In the genomic region with DNA sequence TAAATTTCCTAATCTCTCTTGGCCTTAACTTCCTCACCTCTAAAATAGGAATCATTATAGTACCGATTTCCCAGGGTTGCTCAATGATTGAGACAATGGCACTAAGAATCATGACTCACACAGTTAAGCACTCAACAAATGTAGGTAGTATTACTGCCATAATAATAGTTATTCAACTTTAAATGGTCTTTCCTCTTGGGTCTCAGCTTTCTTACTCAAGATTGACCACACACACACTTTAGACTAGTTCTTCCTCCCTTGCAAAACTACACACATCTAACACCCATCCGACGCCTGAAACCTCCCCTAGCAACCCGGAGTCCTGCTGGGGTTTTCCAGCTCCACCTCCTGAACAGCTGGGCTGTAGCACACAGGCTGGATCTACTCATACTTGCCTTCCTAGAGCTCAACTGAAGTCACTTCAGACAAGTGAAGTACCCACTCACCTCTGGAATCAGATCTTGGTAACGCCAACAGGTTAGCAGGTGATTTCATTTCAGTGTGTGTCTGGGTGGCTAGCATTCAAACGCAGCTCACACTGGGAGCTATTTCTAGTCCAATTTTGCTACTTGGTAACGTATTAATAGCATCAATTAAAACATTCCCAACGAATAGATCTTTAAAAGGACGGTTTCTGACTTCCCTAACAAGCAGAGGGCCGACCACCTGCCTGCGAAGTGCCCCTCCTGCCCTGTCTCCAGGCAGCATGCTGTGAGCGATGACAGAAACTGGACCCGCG, we compare ENCODE assay signal across 8 cellular contexts. TPM values are rescaled to one million over a fixed set of nuclear protein-coding genes. Genes with fewer than 3 reads are reported as not detected.
DNase-seq lines count a peak whose midpoint lies in the region; ATAC-seq, FAIRE-seq and TF ChIP-seq lines count a peak whose summit lies in the region.

No MANE protein-coding gene starts in this region.

- H3K4me3 ChIP-seq in GM08714 (ENCODE audit: low read length) (peak overlapping the region; percentile 85), kidney (ENCODE audit: low read length in 2 of 2) (peak overlapping the region; percentile 30 to 72)

- peak overlapping the region; percentile 76 to 82 for H3K27ac ChIP-seq in kidney (ENCODE audit: low read depth in 2 of 2, low read length in 2 of 2)

- FAIRE-seq in kidney (lab: Jason Lieb, UNC) = no peak

- H3K9ac ChIP-seq in kidney (ENCODE audit: low read length in 2 of 2) = peak overlapping the region; percentile 49 to 72

- no peaks in the 10 kb centered on the region for H3K36me3 ChIP-seq in kidney (ENCODE audit: control insufficient read depth in 1 of 2, insufficient read depth in 2 of 2, low read length in 2 of 2)

- intact Hi-C loops in kidney (cut with DNase I) = no loop called here

- peaks cover 11 to 14% of the 10 kb centered on the region in 2 donors for H3K4me1 ChIP-seq in kidney (ENCODE audit: control insufficient read depth in 1 of 2, insufficient read depth in 1 of 2, low read depth in 1 of 2, low read length in 2 of 2)

- peak; percentile 77 for DNase-seq in KBM-7
- DNase-seq in SKM-1 (lab: John Stamatoyannopoulos, UW; ENCODE audit: unreplicated experiment) = peak; percentile 60
- peak; percentile 75 for DNase-seq in astrocyte of the hippocampus (ENCODE audit: low read depth, low spot score)
- DNase-seq in kidney = peak; percentile 73
- peak; percentile 28 to 33 for DNase-seq in stimulated activated CD4-positive, alpha-beta T cell treated with anti-CD3 and anti-CD28 coated beads, Interleukin-2, amount 100 ng/mL, for 48 hours
- DNase-seq in middle frontal gyrus (ENCODE audit: extremely low spot score, low spot score) = no peak

- TF ChIP-seq CTCF in kidney (IDR thresholded peaks at IDR 0.05; ENCODE audit: borderline replicate concordance, extremely low read depth, insufficient read depth) = no peak

- in situ Hi-C loops in KBM-7 (cut with MboI; ENCODE audit: low pct_unique_long_range_greater_than_20kb, low sequenced_read_pairs) = no loop called here

- peak; percentile 41 for ATAC-seq in GM21825 (IDR thresholded peaks at IDR 0.05; ENCODE audit: unreplicated experiment)

- H3K9me3 ChIP-seq in kidney (ENCODE audit: control insufficient read depth in 1 of 2, low read length in 2 of 2) = no peaks in the 10 kb centered on the region

RNA-seq across cellular contexts. Expression of a gene that starts 1.2 kb away (rescaled TPM):
- 56.6 TPM for total RNA-seq in kidney
- 74.4 TPM for polyA plus RNA-seq in kidney (ENCODE audit: insufficient read depth, low read depth, low replicate concordance)
